In genomic region chr17:7132511-7133094, GRCh38 we compare ENCODE assay signal across 9 cellular contexts. TPM values are rescaled to one million over a fixed set of nuclear protein-coding genes. Genes with fewer than 3 reads are reported as not detected.
DNase-seq lines count a peak whose midpoint lies in the region; ATAC-seq and TF ChIP-seq lines count a peak whose summit lies in the region.
"Had no signal": no experiment of that assay in that cellular context is flagged by ENCODE, and none has a peak within 500 bp of the region (broad histone marks: within the 10 kb centered on the region; RNA-seq: fewer than 3 reads in every experiment).

No MANE protein-coding gene starts in this region.

- H4K5ac ChIP-seq in mesendoderm (ENCODE audit: low read length), result no peak overlapping the region

- H3K27me3 ChIP-seq in mesendoderm (ENCODE audit: insufficient read depth, low read length, poor library complexity) (no peaks in the 10 kb centered on the region), upper lobe of left lung (no peaks in the 10 kb centered on the region)

- H3K4ac ChIP-seq in mesendoderm (ENCODE audit: low read depth, low read length), result no peak overlapping the region

- WGBS in mesendoderm (ENCODE audit: extremely low coverage, insufficient coverage, low lambda C conversion rate), result no CpG with 5 or more reads among the region's 7 CpGs
- WGBS in upper lobe of left lung, 2 donors, result 35 to 40% methylated on average over 7 of the region's 7 CpGs

- H3K4me2 ChIP-seq in mesendoderm (ENCODE audit: low read length), result no peak overlapping the region

- peak overlapping the region; percentile 90 for H3K27ac ChIP-seq in mesendoderm (ENCODE audit: low read depth, low read length)
- peak overlapping the region in 2 of 4 donors; percentile 66 to 72 for H3K27ac ChIP-seq in upper lobe of left lung
- H3K27ac ChIP-seq: 22Rv1 had no signal

- H3K79me1 ChIP-seq in mesendoderm (ENCODE audit: low read length), result no peaks in the 10 kb centered on the region

- no peak overlapping the region for H2BK15ac ChIP-seq in mesendoderm (replicated peaks; ENCODE audit: low read depth)

- H3K4me3 ChIP-seq in mesendoderm (ENCODE audit: low read length), result no peak overlapping the region
- H3K4me3 ChIP-seq in upper lobe of left lung, result no peak overlapping the region

- peak overlapping the region; percentile 94 for H2BK5ac ChIP-seq in mesendoderm (ENCODE audit: low read length)

- H3K4me1 ChIP-seq in mesendoderm (ENCODE audit: control insufficient read depth, low read depth, low read length) (peaks cover 6% of the 10 kb centered on the region), upper lobe of left lung (peaks cover 4 to 28% (median 12%) of the 10 kb centered on the region in 4 donors)

- ATAC-seq in upper lobe of left lung (ENCODE audit: low FRiP score in 2 of 2), result peak; percentile 24 to 51
- no peak for ATAC-seq in GM18519 (IDR thresholded peaks at IDR 0.05; ENCODE audit: low FRiP score, unreplicated experiment)

- H3K18ac ChIP-seq in mesendoderm (ENCODE audit: low read length), result peak overlapping the region; percentile 41

- H4K8ac ChIP-seq in mesendoderm (ENCODE audit: low read depth, low read length), result no peak overlapping the region

- no peaks in the 10 kb centered on the region for H3K9me3 ChIP-seq in upper lobe of left lung

- peak overlapping the region; percentile 61 for H3K56ac ChIP-seq in mesendoderm (ENCODE audit: low read length)

- H3K79me2 ChIP-seq in mesendoderm (ENCODE audit: control insufficient read depth, insufficient read depth, low read length), result no peaks in the 10 kb centered on the region

- H3K36me3 ChIP-seq in mesendoderm (ENCODE audit: control insufficient read depth, insufficient read depth, low read length) (no peaks in the 10 kb centered on the region), upper lobe of left lung (no peaks in the 10 kb centered on the region)

- H2AK5ac ChIP-seq in mesendoderm (ENCODE audit: low read length), result no peak overlapping the region

- no peak for TF ChIP-seq EP300 in upper lobe of left lung (IDR thresholded peaks at IDR 0.05)

- H2BK120ac ChIP-seq in mesendoderm (ENCODE audit: low read depth, low read length), result peak overlapping the region; percentile 5

- H3K23ac ChIP-seq in mesendoderm (ENCODE audit: low read length), result no peak overlapping the region

- peak in 1 of 4 donors; percentile 25 for TF ChIP-seq POLR2A in upper lobe of left lung (IDR thresholded peaks at IDR 0.05)

- peak; percentile 35 for DNase-seq in DMS53 (lab: John Stamatoyannopoulos, UW)
- no peak for DNase-seq in DMS53 treated with DMSO at 0.1 percent for 48 hours (lab: John Stamatoyannopoulos, UW; ENCODE audit: unreplicated experiment)
- peak; percentile 49 for DNase-seq in NAMALWA (ENCODE audit: low spot score)
- peak; percentile 44 for DNase-seq in activated gamma-delta T cell treated with anti-CD3 and anti-CD28 coated beads, Interleukin-2, amount 50 U/mL, for 16 hours (ENCODE audit: low read depth)
- peak; percentile 97 for DNase-seq in mesendoderm
- DNase-seq in upper lobe of left lung, result no peak
- DNase-seq in glomerular visceral epithelial cell (ENCODE audit: extremely low spot score), result no peak

- no peak for TF ChIP-seq CTCF in upper lobe of left lung (IDR thresholded peaks at IDR 0.05)

- peak overlapping the region; percentile 41 for H3K9ac ChIP-seq in mesendoderm (ENCODE audit: low read length)

RNA-seq across cellular contexts. Expression of gene ASGR2, which starts 18.0 kb away (rescaled TPM):
- 0.04 TPM for polyA plus RNA-seq in mesendoderm (2013, experiment 1 of 2)
- polyA plus RNA-seq in mesendoderm (2013, experiment 2 of 2), result not detected
- total RNA-seq in upper lobe of left lung, result 1 to 10 TPM in 5 of 6 donors, under 1 TPM in 1; 0.98 to 3.9 (median 1.8) TPM

RNA-seq across cellular contexts. Expression of gene ASGR1, which starts 46.6 kb away (rescaled TPM):
- 3.4 TPM for polyA plus RNA-seq in mesendoderm (2013, experiment 1 of 2)
- polyA plus RNA-seq in mesendoderm (2013, experiment 2 of 2), result 3.7 TPM
- 10 to 100 TPM in 1 of 6 donors, 1 to 10 TPM in 4, not detected in 1; 1.1 to 11.5 (median 6.8) TPM for total RNA-seq in upper lobe of left lung

RNA-seq across cellular contexts. Expression of gene CLEC10A, which starts 52.6 kb away (rescaled TPM):
- not detected for polyA plus RNA-seq in mesendoderm (2013, experiment 1 of 2)
- not detected for polyA plus RNA-seq in mesendoderm (2013, experiment 2 of 2)
- 10 to 100 TPM in 2 of 6 donors, 1 to 10 TPM in 2, under 1 TPM in 2; 0.76 to 16.8 (median 5.1) TPM for total RNA-seq in upper lobe of left lung

Comparison
In these comparisons a context has a peak if more than half of its experiments do, and no peak if none do; other contexts are left out.
1. DNase-seq: peak in DMS53 (single experiment), NAMALWA (single experiment), activated gamma-delta T cell treated with anti-CD3 and anti-CD28 coated beads, Interleukin-2, amount 50 U/mL, for 16 hours (single experiment) and mesendoderm (single experiment); none in DMS53 treated with DMSO at 0.1 percent for 48 hours (single experiment), upper lobe of left lung (0 of 2) and glomerular visceral epithelial cell (single experiment).